In genomic region chr10:34687434-34688205, GRCh38 we compare ENCODE assay signal across 17 cellular contexts.
DNase-seq lines count a peak whose midpoint lies in the region; ATAC-seq, FAIRE-seq and TF ChIP-seq lines count a peak whose summit lies in the region.
"Had no signal": no experiment of that assay in that cellular context is flagged by ENCODE, and none has a peak within 500 bp of the region (broad histone marks: within the 10 kb centered on the region; RNA-seq: fewer than 3 reads in every experiment).

No MANE protein-coding gene starts in this region.

- H3K56ac ChIP-seq in H9 (ENCODE audit: insufficient read length, low read depth, low read length), result no peak overlapping the region

- peak overlapping the region in 2 of 3 experiments; percentile 61 to 79; a peak in 4 of 7 replicates for H3K27ac Mint-ChIP-seq in H9
- peak overlapping the region; percentile 63 for H3K27ac Mint-ChIP-seq in mesothelial cell of epicardium
- H3K27ac Mint-ChIP-seq: effector memory CD8-positive, alpha-beta T cell; T-helper 2 cell treated with Interferon-gamma antibody and Interleukin-4, amounts not matched to agents 5 μg/mL and 100 μg/mL, for 36 hours had no signal

- no peaks in the 10 kb centered on the region for H3K23me2 ChIP-seq in H9 (ENCODE audit: insufficient read length, low read depth, low read length, poor library complexity, severe bottlenecking)

- H3K36me3 Mint-ChIP-seq in H9 (ENCODE audit: insufficient read depth in 1 of 3, low read depth in 3 of 3) (peaks cover 0 to 15% (median 5%) of the 10 kb centered on the region in 3 experiments; a peak in 5 of 7 replicates), mesothelial cell of epicardium (peaks cover 11% of the 10 kb centered on the region)

- H2BK12ac ChIP-seq in H9 (ENCODE audit: insufficient read length, low read depth, low read length), result no peak overlapping the region

- no peak overlapping the region for H2BK20ac ChIP-seq in H9 (ENCODE audit: low read depth, low read length, poor library complexity, severe bottlenecking)

- H3K79me2 ChIP-seq in H9 (ENCODE audit: insufficient read depth, low read length), result peaks cover 7% of the 10 kb centered on the region; the same call in 1 of the 2 replicates

- H3K9me3 Mint-ChIP-seq in H9 (peaks cover 0 to 2% of the 10 kb centered on the region in 2 experiments; a peak in 1 of 5 replicates), mesothelial cell of epicardium (peaks cover 7% of the 10 kb centered on the region)
- H3K9me3 Mint-ChIP-seq: effector memory CD8-positive, alpha-beta T cell; T-helper 2 cell treated with Interferon-gamma antibody and Interleukin-4, amounts not matched to agents 5 μg/mL and 100 μg/mL, for 36 hours had no signal

- no peak overlapping the region for H2BK120ac ChIP-seq in H9 (ENCODE audit: low read depth, low read length, poor library complexity, severe bottlenecking)

- DNase-seq in H9 (no peak), RCC 7860 (ENCODE audit: low spot score) (peak; percentile 61), fibroblast of mammary gland (ENCODE audit: low read depth) (peak; percentile 55), mesothelial cell of epicardium (ENCODE audit: low spot score in 2 of 2, unreplicated experiment in 2 of 2) (no peak), NCI-H1417 treated with DMSO at 0.1 percent for 48 hours (lab: John Stamatoyannopoulos, UW) (no peak), Ammon's horn (ENCODE audit: low spot score) (no peak), D721Med (ENCODE audit: insufficient read length, low spot score) (no peak)
- DNase-seq: activated CD4-positive, alpha-beta T cell treated with anti-CD3 and anti-CD28 coated beads for 4 hours; activated naive CD4-positive, alpha-beta T cell treated with anti-CD3 and anti-CD28 coated beads, Interleukin-2, amount 50 U/mL, for 16 hours; activated T-cell treated with anti-CD3 and anti-CD28 coated beads for 4 hours; DND-41; effector memory CD8-positive, alpha-beta T cell; psoas muscle had no signal

- H3T11ph ChIP-seq in H9 (ENCODE audit: low read length), result no peak overlapping the region

- no peaks in the 10 kb centered on the region for H3K4me1 ChIP-seq in H9 (ENCODE audit: insufficient read depth, low read length)

- TF ChIP-seq CTCF in H9 (conservative IDR thresholded peaks at IDR 0.05) (no peak), fibroblast of mammary gland (conservative IDR thresholded peaks at IDR 0.05; ENCODE audit: control insufficient read depth, insufficient read depth, low read depth, low read length) (no peak), mesothelial cell of epicardium (IDR thresholded peaks at IDR 0.05; ENCODE audit: unreplicated experiment) (no peak), D721Med (IDR thresholded peaks at IDR 0.05; ENCODE audit: insufficient read depth, missing control alignments) (no peak)

- FAIRE-seq in RCC 7860 (lab: Jason Lieb, UNC) (no peak), D721Med (lab: Jason Lieb, UNC) (no peak)

- H3K18ac ChIP-seq in H9 (ENCODE audit: insufficient read length, low read depth, low read length), result no peak overlapping the region

- peaks cover 19 to 21% of the 10 kb centered on the region in 2 experiments for H3K4me1 Mint-ChIP-seq in H9
- peaks cover 18% of the 10 kb centered on the region for H3K4me1 Mint-ChIP-seq in mesothelial cell of epicardium

- H2AK5ac ChIP-seq in H9 (ENCODE audit: insufficient read length, low read length), result no peak overlapping the region

- H3K79me1 ChIP-seq in H9 (ENCODE audit: insufficient read depth, low read depth, low read length, poor library complexity, severe bottlenecking), result peaks cover 4% of the 10 kb centered on the region

- H3K4me3 ChIP-seq in fibroblast of mammary gland (ENCODE audit: control insufficient read depth, low read depth, low read length), result no peak overlapping the region
- H3K4me3 ChIP-seq: BLaER1 treated with 17β-estradiol and CSF1 and Interleukin-3, amounts not matched to agents 10 nM and 100 nM; cardiac muscle cell; psoas muscle had no signal

- H4K20me1 ChIP-seq in H9 (ENCODE audit: control insufficient read depth, insufficient read depth, insufficient read length), result no peaks in the 10 kb centered on the region

- H3K4ac ChIP-seq in H9 (ENCODE audit: low read depth, low read length), result no peak overlapping the region

- no peak overlapping the region for H3K23ac ChIP-seq in H9 (ENCODE audit: insufficient read length, low read depth, low read length)

- H3K14ac ChIP-seq in H9 (ENCODE audit: insufficient read depth, low read length), result no peak overlapping the region

- no CpG with 5 or more reads among the region's 11 CpGs for WGBS in H9 (ENCODE audit: extremely low coverage, insufficient read length, low lambda C conversion rate)

- H3K27ac ChIP-seq in H9 (ENCODE audit: insufficient read length, low read depth, low read length), result no peak overlapping the region
- H3K27ac ChIP-seq: BLaER1 treated with 17β-estradiol and CSF1 and Interleukin-3, amounts not matched to agents 10 nM and 100 nM; cardiac muscle cell; psoas muscle had no signal

- no peak overlapping the region for H4K5ac ChIP-seq in H9 (ENCODE audit: insufficient read length, low read depth, low read length)

- no peak overlapping the region for H2BK15ac ChIP-seq in H9 (ENCODE audit: low read depth, low read length)

- H3K4me2 ChIP-seq in H9 (ENCODE audit: insufficient read depth, insufficient read length, low read length), result no peak overlapping the region
- H3K4me2 ChIP-seq: BLaER1 treated with 17β-estradiol and CSF1 and Interleukin-3, amounts not matched to agents 10 nM and 100 nM had no signal

- no peak overlapping the region for H2AFZ ChIP-seq in H9 (ENCODE audit: low read length)

- H3K27me3 Mint-ChIP-seq in H9 (ENCODE audit: low read depth) (no peaks in the 10 kb centered on the region), mesothelial cell of epicardium (ENCODE audit: low read depth) (no peaks in the 10 kb centered on the region)

- no peak overlapping the region for H3K9ac ChIP-seq in H9 (ENCODE audit: extremely low read depth, insufficient read length, low read length)
- H3K9ac ChIP-seq: BLaER1 treated with 17β-estradiol and CSF1 and Interleukin-3, amounts not matched to agents 10 nM and 100 nM had no signal

- H3K9me3 ChIP-seq in H9 (ENCODE audit: control insufficient read depth, low read depth, low read length), result no peaks in the 10 kb centered on the region
- H3K9me3 ChIP-seq: psoas muscle had no signal

- no peak for ATAC-seq in HG02642 (IDR thresholded peaks at IDR 0.05; ENCODE audit: poor library complexity, unreplicated experiment)
- ATAC-seq: effector memory CD8-positive, alpha-beta T cell had no signal

- H4K91ac ChIP-seq in H9 (ENCODE audit: insufficient read length, low read depth, low read length), result no peak overlapping the region

- no peaks in the 10 kb centered on the region for H3K27me3 ChIP-seq in H9 (ENCODE audit: insufficient read depth, low read length)
- H3K27me3 ChIP-seq: cardiac muscle cell had no signal

- H4K8ac ChIP-seq in H9 (replicated peaks; ENCODE audit: insufficient read length, low read depth, low read length), result no peak overlapping the region

- no peak overlapping the region for H2BK5ac ChIP-seq in H9 (ENCODE audit: insufficient read length, low read length)

- no peak overlapping the region for H3K4me3 Mint-ChIP-seq in H9
- H3K4me3 Mint-ChIP-seq in mesothelial cell of epicardium, result no peak overlapping the region
- H3K4me3 Mint-ChIP-seq: effector memory CD8-positive, alpha-beta T cell; T-helper 2 cell treated with Interferon-gamma antibody and Interleukin-4, amounts not matched to agents 5 μg/mL and 100 μg/mL, for 36 hours had no signal

Comparison
In these comparisons a context has a peak if more than half of its experiments do, and no peak if none do; other contexts are left out.
1. DNase-seq: peak in RCC 7860 (single experiment) and fibroblast of mammary gland (single experiment); none in H9 (single experiment), mesothelial cell of epicardium (0 of 2), NCI-H1417 treated with DMSO at 0.1 percent for 48 hours (single experiment), Ammon's horn (single experiment) and D721Med (single experiment).